ENCODE assay signal across 29 cellular contexts in the genomic region with DNA sequence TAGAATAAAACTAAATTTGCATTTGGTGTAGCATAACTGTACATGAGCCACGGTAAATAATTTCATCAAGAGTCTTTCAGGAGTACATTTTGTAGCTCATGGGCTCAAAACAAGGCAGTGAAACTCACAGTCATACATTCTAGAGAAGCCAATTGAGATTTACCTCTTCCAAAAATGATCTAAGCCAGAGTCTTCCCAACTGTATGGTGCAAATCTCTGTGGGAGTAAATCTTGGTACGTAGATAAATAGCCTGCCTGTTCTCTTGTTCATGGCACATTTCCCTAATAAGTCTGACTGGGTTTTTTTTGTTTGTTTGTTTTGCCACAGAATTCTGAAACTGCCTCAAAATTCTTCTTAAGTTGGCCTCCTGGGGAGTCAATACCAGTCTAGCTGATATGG.
"Had no signal": no experiment of that assay in that cellular context is flagged by ENCODE, and none has a peak within 500 bp of the region (broad histone marks: within the 10 kb centered on the region; RNA-seq: fewer than 3 reads in every experiment).

No MANE protein-coding gene starts in this region.

- H3K4me3 Mint-ChIP-seq: dendritic cell treated with granulocyte-macrophage colony-stimulating factor and Interleukin-4, amounts not matched to agents 40 ng/mL and 50 ng/mL, for 4 days; memory B cell; naive B cell; natural killer cell treated with Interleukin-12 subunit alpha and Interleukin-12 subunit beta and Interleukin-15 and Interleukin-18, amount 100 ng/mL, for 72 hours; neural crest cell; stimulated activated naive B cell treated with anti-CD40 and anti-IgM and Interleukin-4, amounts not matched to agents 10 μg/mL and 1 μg/mL and 100 μg/mL, for 72 hours; stimulated activated naive CD8-positive, alpha-beta T cell treated with anti-CD3 and anti-CD28 coated beads, Interleukin-15, amount 100 ng/mL, for 72 hours had no signal

- H3K27ac Mint-ChIP-seq: dendritic cell treated with granulocyte-macrophage colony-stimulating factor and Interleukin-4, amounts not matched to agents 40 ng/mL and 50 ng/mL, for 4 days; memory B cell; natural killer cell treated with Interleukin-12 subunit alpha and Interleukin-12 subunit beta and Interleukin-15 and Interleukin-18, amount 100 ng/mL, for 72 hours; stimulated activated naive B cell treated with anti-CD40 and anti-IgM and Interleukin-4, amounts not matched to agents 10 μg/mL and 1 μg/mL and 100 μg/mL, for 72 hours; stimulated activated naive CD8-positive, alpha-beta T cell treated with anti-CD3 and anti-CD28 coated beads, Interleukin-15, amount 100 ng/mL, for 72 hours had no signal

- ATAC-seq: left colon; mucosa of descending colon; natural killer cell treated with Interleukin-12 subunit alpha and Interleukin-12 subunit beta and Interleukin-15 and Interleukin-18, amount 100 ng/mL, for 72 hours; psoas muscle; right lobe of liver; stimulated activated naive B cell treated with anti-CD40 and anti-IgM and Interleukin-4, amounts not matched to agents 10 μg/mL and 1 μg/mL and 100 μg/mL, for 72 hours; stimulated activated naive CD8-positive, alpha-beta T cell treated with anti-CD3 and anti-CD28 coated beads, Interleukin-15, amount 100 ng/mL, for 72 hours; upper lobe of right lung had no signal

- H3K4me3 ChIP-seq: colonic mucosa, esophagus muscularis mucosa, heart right ventricle, lung, mucosa of descending colon, psoas muscle, right lobe of liver, suprapubic skin, transverse colon, upper lobe of right lung, uterus had no signal

- H3K27me3 Mint-ChIP-seq: dendritic cell treated with granulocyte-macrophage colony-stimulating factor and Interleukin-4, amounts not matched to agents 40 ng/mL and 50 ng/mL, for 4 days; memory B cell; naive B cell; natural killer cell treated with Interleukin-12 subunit alpha and Interleukin-12 subunit beta and Interleukin-15 and Interleukin-18, amount 100 ng/mL, for 72 hours; stimulated activated naive B cell treated with anti-CD40 and anti-IgM and Interleukin-4, amounts not matched to agents 10 μg/mL and 1 μg/mL and 100 μg/mL, for 72 hours; stimulated activated naive CD8-positive, alpha-beta T cell treated with anti-CD3 and anti-CD28 coated beads, Interleukin-15, amount 100 ng/mL, for 72 hours had no signal

- H3K36me3 Mint-ChIP-seq: memory B cell; naive B cell; natural killer cell treated with Interleukin-12 subunit alpha and Interleukin-12 subunit beta and Interleukin-15 and Interleukin-18, amount 100 ng/mL, for 72 hours; stimulated activated naive B cell treated with anti-CD40 and anti-IgM and Interleukin-4, amounts not matched to agents 10 μg/mL and 1 μg/mL and 100 μg/mL, for 72 hours had no signal

- H3K9me3 Mint-ChIP-seq: natural killer cell treated with Interleukin-12 subunit alpha and Interleukin-12 subunit beta and Interleukin-15 and Interleukin-18, amount 100 ng/mL, for 72 hours; stimulated activated naive CD8-positive, alpha-beta T cell treated with anti-CD3 and anti-CD28 coated beads, Interleukin-15, amount 100 ng/mL, for 72 hours had no signal

- H3K9me3 ChIP-seq: colonic mucosa, esophagus muscularis mucosa, heart right ventricle, mucosa of descending colon, psoas muscle, right lobe of liver, suprapubic skin, transverse colon, upper lobe of right lung, uterus had no signal

- H3K36me3 ChIP-seq: colonic mucosa, esophagus muscularis mucosa, heart right ventricle, neutrophil, right lobe of liver, suprapubic skin, transverse colon, upper lobe of right lung, uterus had no signal

- H3K4me1 ChIP-seq: colonic mucosa, esophagus muscularis mucosa, heart right ventricle, psoas muscle, right lobe of liver, suprapubic skin, transverse colon, upper lobe of right lung, uterus had no signal

- H3K27me3 ChIP-seq: colonic mucosa, esophagus muscularis mucosa, heart right ventricle, neutrophil, right lobe of liver, suprapubic skin, transverse colon, upper lobe of right lung, uterus had no signal

- DNase-seq: cerebellar nuclear complex; colonic mucosa; effector CD8-positive, alpha-beta T cell; foreskin melanocyte; glutamatergic neuron; heart right ventricle; hippocampal formation; left colon; mucosa of descending colon; naive B cell; posterior cingulate gyrus; psoas muscle; right lobe of liver; small intestine; stimulated activated CD4-positive, alpha-beta T cell treated with anti-CD3 and anti-CD28 coated beads, Interleukin-15, amount 100 ng/mL, for 24 hours; stimulated activated CD4-positive, alpha-beta T cell treated with anti-CD3 and anti-CD28 coated beads, Interleukin-2, amount 100 ng/mL, for 48 hours; stimulated activated naive B cell treated with anti-CD40 and anti-IgM and Interleukin-4, amounts not matched to agents 10 μg/mL and 1 μg/mL and 100 μg/mL, for 72 hours; stimulated activated naive CD8-positive, alpha-beta T cell treated with anti-CD3 and anti-CD28 coated beads, Interleukin-15, amount 100 ng/mL, for 72 hours; transverse colon; upper lobe of right lung; uterus had no signal

- H3K4me1 Mint-ChIP-seq: memory B cell; naive B cell; neural crest cell; stimulated activated naive B cell treated with anti-CD40 and anti-IgM and Interleukin-4, amounts not matched to agents 10 μg/mL and 1 μg/mL and 100 μg/mL, for 72 hours; stimulated activated naive CD8-positive, alpha-beta T cell treated with anti-CD3 and anti-CD28 coated beads, Interleukin-15, amount 100 ng/mL, for 72 hours had no signal
